In the genomic region with DNA sequence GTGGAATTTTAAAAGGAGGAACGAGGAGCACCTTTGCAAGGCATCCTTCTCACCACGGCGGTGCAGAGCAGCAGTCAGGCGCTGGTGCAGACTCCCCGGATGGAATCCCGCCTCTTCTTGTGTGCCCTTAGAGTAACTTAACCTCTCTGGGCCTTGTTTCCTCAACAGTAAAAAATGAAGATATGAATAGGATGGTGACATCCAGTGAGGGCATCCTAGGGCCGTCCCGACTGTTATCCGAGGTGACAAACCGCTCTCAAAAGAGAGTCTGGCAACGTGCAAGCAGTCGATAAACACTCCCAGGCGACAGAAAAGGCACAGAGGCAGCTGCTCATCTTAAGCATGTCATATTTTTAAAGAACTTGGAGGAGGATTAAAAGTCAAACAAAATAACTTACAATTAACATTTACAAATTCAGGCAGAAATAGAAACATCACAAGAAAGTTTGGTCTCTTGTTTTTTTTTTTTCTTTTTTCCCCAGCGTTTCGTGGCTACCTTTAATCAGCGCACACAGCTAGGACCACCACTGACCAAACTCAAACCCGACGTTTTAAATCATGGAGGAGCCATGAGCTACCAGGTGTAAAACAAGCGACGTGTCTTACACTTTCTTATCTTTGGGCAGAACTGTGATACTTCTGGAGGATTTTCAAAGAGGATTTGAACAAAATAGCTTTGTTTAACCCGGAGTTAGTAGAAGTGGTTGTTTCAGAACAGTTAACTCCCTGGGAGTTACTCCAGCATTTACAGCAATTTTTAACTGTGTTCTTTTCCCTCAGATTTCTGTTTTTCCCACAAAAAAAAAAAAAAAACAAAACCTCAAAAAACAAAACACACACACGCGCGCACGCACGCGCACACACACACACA, we compare ENCODE assay signal across 8 cellular contexts. TPM values are rescaled to one million over a fixed set of nuclear protein-coding genes. Genes with fewer than 3 reads are reported as not detected.
A peak's percentile ranks its signal among the peaks of the same experiment; 100 is the strongest.
DNase-seq lines count a peak whose midpoint lies in the region; ATAC-seq, FAIRE-seq and TF ChIP-seq lines count a peak whose summit lies in the region.

No MANE protein-coding gene starts in this region.

- 58% methylated on average over 27 of the region's 27 CpGs for WGBS in A549 (ENCODE audit: missing lambda C conversion rate)

- in situ Hi-C loops in KBM-7 (cut with MboI; ENCODE audit: low pct_unique_long_range_greater_than_20kb, low sequenced_read_pairs) (no loop called here), astrocyte of the spinal cord (cut with HindIII; ENCODE audit: low sequenced_read_pairs) (no loop called here)

- peak overlapping the region; percentile 90 for H3K4me3 Mint-ChIP-seq in memory B cell

- CTCF ChIA-PET in A549 (lab: Yijun Ruan, JAX): interaction anchor here (0.6 to 2.4 kb wide), 5 partner anchors 9 to 141 kb away, joined by 4 to 7 read pairs (median 6); no protein-coding TSS in a partner anchor

- peaks cover 3% of the 10 kb centered on the region for H3K36me3 Mint-ChIP-seq in memory B cell

- TF ChIP-seq POLR2A in A549 (IDR thresholded peaks at IDR 0.05; ENCODE audit: low read length): no peak

- H3K4me2 ChIP-seq in A549: peak overlapping the region; percentile 71

- H3K27me3 Mint-ChIP-seq in memory B cell: no peaks in the 10 kb centered on the region

- H3K4me3 ChIP-seq in A549: peak overlapping the region; percentile 62
- H3K4me3 ChIP-seq in astrocyte of the spinal cord (ENCODE audit: low read depth, low read length): peak overlapping the region; percentile 56

- no peak for ATAC-seq in A549
- no peak for ATAC-seq in memory B cell (ENCODE audit: low read depth)
- ATAC-seq in GM19324 (IDR thresholded peaks at IDR 0.05; ENCODE audit: low FRiP score, unreplicated experiment): no peak
- ATAC-seq in HG03442 (IDR thresholded peaks at IDR 0.05; ENCODE audit: unreplicated experiment): no peak
- ATAC-seq in HG03571 (IDR thresholded peaks at IDR 0.05; ENCODE audit: unreplicated experiment): no peak

- FAIRE-seq in A549 (lab: Jason Lieb, UNC): no peak

- no peak for TF ChIP-seq CTCF in A549 (IDR thresholded peaks at IDR 0.05)
- TF ChIP-seq CTCF in astrocyte of the spinal cord (IDR thresholded peaks at IDR 0.05; ENCODE audit: low read depth, low read length): no peak

- H3K27ac Mint-ChIP-seq in memory B cell: peak overlapping the region; percentile 92

- no peak for TF ChIP-seq RAD21 in A549 (conservative IDR thresholded peaks at IDR 0.05 in 1 of 2, IDR thresholded peaks at IDR 0.05 in 1 of 2)

- peak overlapping the region; percentile 80 to 98 for H3K27ac ChIP-seq in A549

- H3K9me3 ChIP-seq in A549: no peaks in the 10 kb centered on the region

- no peak for TF ChIP-seq EP300 in A549 (IDR thresholded peaks at IDR 0.05)

- peaks cover 52% of the 10 kb centered on the region for H3K4me1 Mint-ChIP-seq in memory B cell

- H3K4me1 ChIP-seq in A549: peaks cover 48% of the 10 kb centered on the region

- POLR2A ChIA-PET in A549 (lab: Yijun Ruan, JAX): interaction anchor here (2.6 kb wide), 1 partner anchor 28 kb away, joined by 13 read pairs; no protein-coding TSS in a partner anchor

- no peaks in the 10 kb centered on the region for H3K9me3 Mint-ChIP-seq in memory B cell

- DNase-seq in A549 (ENCODE audit: low read depth in 1 of 2, low spot score in 1 of 2) (no peak), KBM-7 (peak; percentile 39), astrocyte of the spinal cord (ENCODE audit: low read depth, low spot score) (no peak), memory B cell (ENCODE audit: low spot score in 2 of 2) (no peak), hypothalamus (lab: John Stamatoyannopoulos, UW) (no peak)

TF ChIP-seq in A549, 52 proteins besides CTCF, POLR2A, EP300 and RAD21:
- TF ChIP-seq RARB (CRISPR knock-in tag; IDR thresholded peaks at IDR 0.05): no peak
- TF ChIP-seq, protein P1, sequence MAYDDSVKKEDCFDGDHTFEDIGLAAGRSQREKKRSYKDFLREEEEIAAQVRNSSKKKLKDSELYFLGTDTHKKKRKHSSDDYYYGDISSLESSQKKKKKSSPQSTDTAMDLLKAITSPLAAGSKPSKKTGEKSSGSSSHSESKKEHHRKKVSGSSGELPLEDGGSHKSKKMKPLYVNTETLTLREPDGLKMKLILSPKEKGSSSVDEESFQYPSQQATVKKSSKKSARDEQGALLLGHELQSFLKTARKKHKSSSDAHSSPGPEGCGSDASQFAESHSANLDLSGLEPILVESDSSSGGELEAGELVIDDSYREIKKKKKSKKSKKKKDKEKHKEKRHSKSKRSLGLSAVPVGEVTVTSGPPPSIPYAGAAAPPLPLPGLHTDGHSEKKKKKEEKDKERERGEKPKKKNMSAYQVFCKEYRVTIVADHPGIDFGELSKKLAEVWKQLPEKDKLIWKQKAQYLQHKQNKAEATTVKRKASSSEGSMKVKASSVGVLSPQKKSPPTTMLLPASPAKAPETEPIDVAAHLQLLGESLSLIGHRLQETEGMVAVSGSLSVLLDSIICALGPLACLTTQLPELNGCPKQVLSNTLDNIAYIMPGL (CRISPR knock-in tag; IDR thresholded peaks at IDR 0.05; ENCODE audit: borderline replicate concordance): no peak
TF ChIP-seq in A549: peak in this region for 0.

RNA-seq across cellular contexts. Expression of a gene that starts 2.1 kb away (rescaled TPM):
- polyA plus RNA-seq in A549 (2011; rRNA removed): 28.6 and 33.1 TPM in 2 replicates
- polyA plus RNA-seq in A549 (2012; cell fraction: cytosol; rRNA removed): 7.0 and 7.3 TPM in 2 replicates
- polyA plus RNA-seq in A549 (2012; cell fraction: nucleus; rRNA removed): 8.4 and 9.6 TPM in 2 replicates
- polyA plus RNA-seq in A549 (2017; fragmentation: RNase III; extraction: RNeasy Plus Mini Kit Qiagen cat#74134 plus additional on column Dnase treatment): 8.5 to 9.0 TPM (median 8.6 TPM) in 3 replicates
- 31.0 and 39.2 TPM in 2 replicates for polyA minus RNA-seq in A549 (2011; rRNA and poly(A)+ RNA removed)
